Comparison of ENCODE assay signal across 24 cellular contexts in genomic region chr1:175715791-175716190, GRCh38.
"Had no signal": no experiment of that assay in that cellular context is flagged by ENCODE, and none has a peak within 500 bp of the region (broad histone marks: within the 10 kb centered on the region; RNA-seq: fewer than 3 reads in every experiment).

No MANE protein-coding gene starts in this region.

- H3K27ac ChIP-seq: ascending aorta, cardiac muscle cell, SJSA1 had no signal

- H3K4me3 ChIP-seq: ascending aorta, cardiac muscle cell, SJSA1 had no signal

- H3K9me3 ChIP-seq: ascending aorta, SJSA1, SK-N-SH had no signal

- H3K27me3 ChIP-seq: ascending aorta, cardiac muscle cell had no signal

- H3K36me3 ChIP-seq: ascending aorta, cardiac muscle cell, SJSA1 had no signal

- DNase-seq: activated CD4-positive, alpha-beta T cell treated with anti-CD3 and anti-CD28 coated beads for 36 hours; activated CD4-positive, alpha-beta T cell treated with anti-CD3 and anti-CD28 coated beads, Interleukin-2, amount 10 ng/mL, durations not matched to agents 7 days and 5 days; activated CD4-positive, alpha-beta T cell treated with anti-CD3 and anti-CD28 coated beads, Interleukin-2, amount 50 U/mL, for 48 hours; activated CD8-positive, alpha-beta T cell treated with anti-CD3 and anti-CD28 coated beads, Interleukin-2, amount 10 ng/mL, durations not matched to agents 7 days and 5 days; activated gamma-delta T cell; activated naive CD4-positive, alpha-beta T cell treated with Interleukin-2 at 50 U/mL for 16 hours; activated naive CD8-positive, alpha-beta T cell treated with anti-CD3 and anti-CD28 coated beads, Interleukin-2, amount 10 ng/mL, durations not matched to agents 7 days and 5 days; activated T-cell treated with anti-CD3 and anti-CD28 coated beads, Interleukin-2, amount 50 U/mL, for 24 hours; Karpas-422; KBM-7; NCI-H1105; NCI-H1417 treated with DMSO at 0.1 percent for 48 hours; NCI-H1694 treated with DMSO at 0.1 percent for 48 hours; NCI-H2029; NCI-H2171 treated with DMSO at 0.1 percent for 48 hours; NCI-H2227 treated with DMSO at 0.1 percent for 48 hours; NCI-H446; NCI-H524 treated with DMSO at 0.1 percent for 48 hours; NCI-H774; SHP77 treated with DMSO at 0.1 percent for 48 hours; SK-N-SH had no signal
